Comparison of ENCODE assay signal across 24 cellular contexts in genomic region chr2:46353509-46353908, GRCh38. TPM values are rescaled to one million over a fixed set of nuclear protein-coding genes. Genes with fewer than 3 reads are reported as not detected.
DNase-seq lines count a peak whose midpoint lies in the region; ATAC-seq and TF ChIP-seq lines count a peak whose summit lies in the region.
"Had no signal": no experiment of that assay in that cellular context is flagged by ENCODE, and none has a peak within 500 bp of the region (broad histone marks: within the 10 kb centered on the region; RNA-seq: fewer than 3 reads in every experiment).

No MANE protein-coding gene starts in this region.

- intact Hi-C loops in MCF 10A (cut with micrococcal nuclease) = no loop called here
- intact Hi-C loops in breast epithelium (cut with DNase I; ENCODE audit: low total_unique reads) = no loop called here
- intact Hi-C loops in body of pancreas (cut with DNase I) = no loop called here

- TF ChIP-seq RAD21 in Ishikawa (IDR thresholded peaks at IDR 0.05; ENCODE audit: low read depth) = no peak

- no peaks in the 10 kb centered on the region for H3K4me1 ChIP-seq in breast epithelium
- H3K4me1 ChIP-seq in body of pancreas = no peaks in the 10 kb centered on the region
- H3K4me1 ChIP-seq: colonic mucosa, suprapubic skin had no signal

- H3K36me3 Mint-ChIP-seq in MCF 10A (ENCODE audit: insufficient read depth, unreplicated experiment) = peaks cover 53% of the 10 kb centered on the region
- peaks cover 98% of the 10 kb centered on the region for H3K36me3 Mint-ChIP-seq in stimulated activated effector memory CD8-positive, alpha-beta T cell treated with anti-CD3 and anti-CD28 coated beads, Interleukin-12 subunit alpha, Interleukin-12 subunit beta, amount 100 ng/mL, for 72 hours

- POLR2A ChIA-PET in MCF 10A (lab: Yijun Ruan, JAX) = interaction anchor here (0.7 to 1.0 kb wide), 3 partner anchors 9 to 60 kb away, joined by 3 to 6 read pairs (median 4); partner anchors contain the start of gene EPAS1

- no peak overlapping the region for H3K4me3 Mint-ChIP-seq in MCF 10A (ENCODE audit: unreplicated experiment)
- no peak overlapping the region for H3K4me3 Mint-ChIP-seq in stimulated activated effector memory CD8-positive, alpha-beta T cell treated with anti-CD3 and anti-CD28 coated beads, Interleukin-12 subunit alpha, Interleukin-12 subunit beta, amount 100 ng/mL, for 72 hours
- H3K4me3 Mint-ChIP-seq: CD14-positive monocyte had no signal

- no peaks in the 10 kb centered on the region for H3K27me3 Mint-ChIP-seq in MCF 10A (ENCODE audit: insufficient read depth, unreplicated experiment)

- H3K9me3 ChIP-seq in breast epithelium (no peaks in the 10 kb centered on the region), body of pancreas (no peaks in the 10 kb centered on the region), MG63 (no peaks in the 10 kb centered on the region)
- H3K9me3 ChIP-seq: colonic mucosa, neutrophil, sigmoid colon, suprapubic skin had no signal

- H3K9me3 Mint-ChIP-seq in MCF 10A (ENCODE audit: unreplicated experiment) = no peaks in the 10 kb centered on the region
- no peaks in the 10 kb centered on the region for H3K9me3 Mint-ChIP-seq in stimulated activated effector memory CD8-positive, alpha-beta T cell treated with anti-CD3 and anti-CD28 coated beads, Interleukin-12 subunit alpha, Interleukin-12 subunit beta, amount 100 ng/mL, for 72 hours
- H3K9me3 Mint-ChIP-seq: CD14-positive monocyte had no signal

- 43 to 53% methylated on average over 6 of the region's 6 CpGs for WGBS in body of pancreas, 2 donors

- H3K4me1 Mint-ChIP-seq in MCF 10A (ENCODE audit: insufficient read depth, unreplicated experiment) = no peaks in the 10 kb centered on the region
- peaks cover 39% of the 10 kb centered on the region for H3K4me1 Mint-ChIP-seq in stimulated activated effector memory CD8-positive, alpha-beta T cell treated with anti-CD3 and anti-CD28 coated beads, Interleukin-12 subunit alpha, Interleukin-12 subunit beta, amount 100 ng/mL, for 72 hours

- TF ChIP-seq CTCF in MCF 10A (IDR thresholded peaks at IDR 0.05; ENCODE audit: unreplicated experiment) = no peak
- no peak for TF ChIP-seq CTCF in breast epithelium (IDR thresholded peaks at IDR 0.05)
- no peak for TF ChIP-seq CTCF in body of pancreas (IDR thresholded peaks at IDR 0.05)
- TF ChIP-seq CTCF in GM13976 (IDR thresholded peaks at IDR 0.05; ENCODE audit: borderline replicate concordance, control extremely low read depth, extremely low read depth, insufficient read depth, missing control alignments) = no peak

- no peak overlapping the region for H3K27ac Mint-ChIP-seq in MCF 10A (ENCODE audit: low read depth, unreplicated experiment)
- peak overlapping the region; percentile 26 for H3K27ac Mint-ChIP-seq in stimulated activated effector memory CD8-positive, alpha-beta T cell treated with anti-CD3 and anti-CD28 coated beads, Interleukin-12 subunit alpha, Interleukin-12 subunit beta, amount 100 ng/mL, for 72 hours
- H3K27ac Mint-ChIP-seq: activated T-cell treated with anti-CD3 and anti-CD28 coated beads, Interleukin-2, amount 50 U/mL, for 72 hours; CD14-positive monocyte; progenitor cell of endocrine pancreas had no signal

- in situ Hi-C loops in GM13976 (cut with MboI; ENCODE audit: low sequenced_read_pairs, unreplicated experiment) = no loop called here

- no TSS peak for BruUV-seq in MCF 10A (replicated peaks; lab: Mats Ljungman, UMichigan)

- TF ChIP-seq POLR2A in breast epithelium (IDR thresholded peaks at IDR 0.05) = no peak
- TF ChIP-seq POLR2A in body of pancreas (IDR thresholded peaks at IDR 0.05) = no peak

- DNase-seq in MCF 10A (ENCODE audit: unreplicated experiment) = peak; percentile 50
- no peak for DNase-seq in breast epithelium (ENCODE audit: low spot score in 2 of 2)
- peak in 3 of 4 donors; percentile 45 to 66 (median 62) for DNase-seq in body of pancreas
- DNase-seq in stimulated activated effector memory CD8-positive, alpha-beta T cell treated with anti-CD3 and anti-CD28 coated beads, Interleukin-12 subunit alpha, Interleukin-12 subunit beta, amount 100 ng/mL, for 72 hours (ENCODE audit: low spot score in 2 of 2) = no peak
- DNase-seq in MG63 = no peak
- no peak for DNase-seq in GM13976 (ENCODE audit: low spot score)
- DNase-seq: activated naive CD4-positive, alpha-beta T cell; activated T-cell treated with anti-CD3 and anti-CD28 coated beads, Interleukin-2, amount 50 U/mL, for 72 hours; colonic mucosa; effector memory CD4-positive, alpha-beta T cell; erythroblast; kidney glomerular epithelial cell; NCI-H1092 treated with DMSO at 0.1 percent for 48 hours; NCI-H1930; SHP77 treated with DMSO at 0.1 percent for 48 hours; sigmoid colon; stimulated activated naive CD4-positive, alpha-beta T cell had no signal

- CTCF ChIA-PET in MCF 10A (lab: Yijun Ruan, JAX) = interaction anchor here (0.7 to 0.8 kb wide), 3 partner anchors 9 to 275 kb away, joined by 3 to 4 read pairs (median 3); no protein-coding TSS in a partner anchor

- no peaks in the 10 kb centered on the region for H3K36me3 ChIP-seq in breast epithelium
- peaks cover 0 to 21% of the 10 kb centered on the region in 2 donors for H3K36me3 ChIP-seq in body of pancreas (replicated peaks in 1 of 2; ENCODE audit: insufficient read depth in 1 of 2, low read depth in 2 of 2)
- H3K36me3 ChIP-seq in MG63 = peaks cover 93% of the 10 kb centered on the region
- H3K36me3 ChIP-seq: cardiac muscle cell, colonic mucosa, neutrophil had no signal

- TF ChIP-seq EP300 in Ishikawa (IDR thresholded peaks at IDR 0.05; ENCODE audit: borderline replicate concordance) = no peak

- H3K27me3 ChIP-seq in breast epithelium = no peaks in the 10 kb centered on the region
- H3K27me3 ChIP-seq in body of pancreas = no peaks in the 10 kb centered on the region
- no peaks in the 10 kb centered on the region for H3K27me3 ChIP-seq in MG63
- H3K27me3 ChIP-seq: cardiac muscle cell, colonic mucosa, sigmoid colon, suprapubic skin had no signal

- H3K27ac ChIP-seq in breast epithelium (peak overlapping the region in 1 of 2 donors; percentile 73), body of pancreas (peak overlapping the region in 1 of 4 donors; percentile 7)
- H3K27ac ChIP-seq: cardiac muscle cell, colonic mucosa, neutrophil, suprapubic skin had no signal

- no peak for ATAC-seq in body of pancreas
- no peak for ATAC-seq in stimulated activated effector memory CD8-positive, alpha-beta T cell treated with anti-CD3 and anti-CD28 coated beads, Interleukin-12 subunit alpha, Interleukin-12 subunit beta, amount 100 ng/mL, for 72 hours
- ATAC-seq: activated T-cell treated with anti-CD3 and anti-CD28 coated beads, Interleukin-2, amount 50 U/mL, for 72 hours; Panc1 had no signal

- H3K4me3 ChIP-seq in breast epithelium (no peak overlapping the region), body of pancreas (no peak overlapping the region), MG63 (no peak overlapping the region)
- H3K4me3 ChIP-seq: cardiac muscle cell, colonic mucosa, sigmoid colon, suprapubic skin had no signal

TF ChIP-seq in Ishikawa, 13 proteins besides CTCF, POLR2A, EP300 and RAD21:
- TF ChIP-seq YY1 (IDR thresholded peaks at IDR 0.05; ENCODE audit: low read depth) = no peak
- 0 out of 2 replicates have a peak, but pooled peaks have one; percentile 7 for TF ChIP-seq CEBPB (IDR thresholded peaks at IDR 0.05)

RNA-seq across cellular contexts. Expression of gene EPAS1, which starts 56.3 kb away (rescaled TPM):
- 146 and 200 TPM in 2 replicates for total RNA-seq in MCF 10A (2022)
- 100 to 1,000 TPM in 2 of 3 donors, 10 to 100 TPM in 1; 92.5 to 274 (median 229) TPM for total RNA-seq in breast epithelium
- total RNA-seq in body of pancreas = 100 to 1,000 TPM in 1 of 2 donors, 10 to 100 TPM in 1; 58.4 to 162 TPM
- total RNA-seq in MG63 (2014; rRNA removed; shearing (Covaris generic); ENCODE audit: low replicate concordance) = 27.6 and 46.1 TPM in 2 replicates

Comparison
In these comparisons a context has a peak if more than half of its experiments do, and no peak if none do; other contexts are left out.
1. DNase-seq: peak in MCF 10A (single experiment) and body of pancreas (3 of 4); none in breast epithelium (0 of 2), stimulated activated effector memory CD8-positive, alpha-beta T cell treated with anti-CD3 and anti-CD28 coated beads, Interleukin-12 subunit alpha, Interleukin-12 subunit beta, amount 100 ng/mL, for 72 hours (0 of 2), MG63 (single experiment) and GM13976 (single experiment).